Comparison of ENCODE assay signal across 17 cellular contexts in the genomic region with DNA sequence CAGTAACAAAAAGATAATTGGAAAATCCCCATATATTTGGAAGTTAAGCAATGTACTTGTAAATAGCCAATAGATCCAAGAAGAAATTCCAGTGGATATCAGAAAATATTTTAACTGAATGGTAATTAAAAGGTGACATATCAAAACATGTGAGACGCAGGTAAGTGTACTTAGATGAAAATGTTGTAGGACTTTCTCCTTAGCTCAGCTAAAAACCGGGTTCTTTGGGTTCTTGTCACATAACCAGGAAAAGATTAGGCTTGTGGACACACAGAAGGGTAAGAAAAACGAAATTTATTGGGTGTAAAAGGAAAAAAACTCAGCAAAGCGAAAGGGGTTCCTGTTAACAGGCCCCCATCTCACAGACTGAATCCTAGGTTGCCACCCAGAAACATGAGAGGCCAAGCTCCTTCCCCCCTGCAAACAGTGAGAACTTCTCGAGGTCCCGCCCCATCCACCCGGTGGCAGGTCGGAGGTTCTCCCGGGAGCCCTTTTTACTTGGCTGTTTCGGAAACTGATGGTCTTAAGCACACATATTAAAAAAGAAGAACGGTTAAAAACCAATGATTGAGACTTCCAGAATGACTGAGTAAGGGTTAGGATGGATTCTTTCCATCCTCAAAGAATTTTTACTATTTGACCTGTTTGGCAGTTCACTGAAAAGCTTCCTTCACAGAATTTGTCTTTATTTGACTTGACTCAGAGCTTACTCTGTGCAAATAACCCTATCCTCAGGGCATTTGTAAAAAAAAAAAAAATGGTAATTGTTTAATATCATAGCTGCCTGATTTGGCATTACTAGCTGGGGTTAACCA. TPM values are rescaled to one million over a fixed set of nuclear protein-coding genes. Genes with fewer than 3 reads are reported as not detected.
"Had no signal": no experiment of that assay in that cellular context is flagged by ENCODE, and none has a peak within 500 bp of the region (broad histone marks: within the 10 kb centered on the region; RNA-seq: fewer than 3 reads in every experiment).

No MANE protein-coding gene starts in this region.

- H3K27me3 ChIP-seq: spleen had no signal

- H3K4me3 Mint-ChIP-seq: activated naive CD8-positive, alpha-beta T cell treated with anti-CD3 and anti-CD28 coated beads, Interleukin-2, amount 10 ng/mL, durations not matched to agents 7 days and 5 days; activated T-cell treated with anti-CD3 and anti-CD28 coated beads, Interleukin-2, amount 50 U/mL, for 72 hours; dendritic cell treated with granulocyte-macrophage colony-stimulating factor and Interleukin-4, amounts not matched to agents 40 ng/mL and 50 ng/mL, for 4 days; effector memory CD8-positive, alpha-beta T cell; natural killer cell treated with Interleukin-12 subunit alpha and Interleukin-12 subunit beta and Interleukin-15 and Interleukin-18, amount 100 ng/mL, for 72 hours had no signal

- H3K36me3 Mint-ChIP-seq: natural killer cell treated with Interleukin-12 subunit alpha and Interleukin-12 subunit beta and Interleukin-15 and Interleukin-18, amount 100 ng/mL, for 72 hours had no signal

- H3K9me3 ChIP-seq: prostate gland, spleen had no signal

- H3K9me3 Mint-ChIP-seq: activated naive CD8-positive, alpha-beta T cell treated with anti-CD3 and anti-CD28 coated beads, Interleukin-2, amount 10 ng/mL, durations not matched to agents 7 days and 5 days; activated T-cell treated with anti-CD3 and anti-CD28 coated beads, Interleukin-2, amount 50 U/mL, for 72 hours; dendritic cell treated with granulocyte-macrophage colony-stimulating factor and Interleukin-4, amounts not matched to agents 40 ng/mL and 50 ng/mL, for 4 days; effector memory CD8-positive, alpha-beta T cell; natural killer cell treated with Interleukin-12 subunit alpha and Interleukin-12 subunit beta and Interleukin-15 and Interleukin-18, amount 100 ng/mL, for 72 hours had no signal

- H3K4me3 ChIP-seq: prostate gland, spleen had no signal

- H3K27ac Mint-ChIP-seq: activated naive CD8-positive, alpha-beta T cell treated with anti-CD3 and anti-CD28 coated beads, Interleukin-2, amount 10 ng/mL, durations not matched to agents 7 days and 5 days; activated T-cell treated with anti-CD3 and anti-CD28 coated beads, Interleukin-2, amount 50 U/mL, for 72 hours; dendritic cell treated with granulocyte-macrophage colony-stimulating factor and Interleukin-4, amounts not matched to agents 40 ng/mL and 50 ng/mL, for 4 days; effector memory CD8-positive, alpha-beta T cell; natural killer cell treated with Interleukin-12 subunit alpha and Interleukin-12 subunit beta and Interleukin-15 and Interleukin-18, amount 100 ng/mL, for 72 hours had no signal

- DNase-seq: activated CD4-positive, alpha-beta T cell treated with anti-CD3 and anti-CD28 coated beads, Interleukin-2, amount 50 U/mL, for 1 hour; activated naive CD8-positive, alpha-beta T cell treated with anti-CD3 and anti-CD28 coated beads, Interleukin-2, amount 10 ng/mL, durations not matched to agents 7 days and 5 days; activated T-cell treated with anti-CD3 and anti-CD28 coated beads, Interleukin-2, amount 50 U/mL, for 72 hours; caudate nucleus; effector memory CD8-positive, alpha-beta T cell; erythroblast; glutamatergic neuron; occipital lobe; spleen; stimulated activated CD4-positive, alpha-beta T cell treated with anti-CD3 and anti-CD28 coated beads, Interleukin-2, amount 100 ng/mL, for 24 hours; stimulated activated naive CD4-positive, alpha-beta T cell treated with Interleukin-2 at 50 U/mL for 16 hours; T-helper 2 cell had no signal

- H3K4me1 ChIP-seq: prostate gland, spleen had no signal

- H3K36me3 ChIP-seq: prostate gland, spleen had no signal

- H3K27ac ChIP-seq: prostate gland, spleen had no signal

- ATAC-seq: activated T-cell treated with anti-CD3 and anti-CD28 coated beads, Interleukin-2, amount 50 U/mL, for 72 hours; effector memory CD8-positive, alpha-beta T cell; natural killer cell treated with Interleukin-12 subunit alpha and Interleukin-12 subunit beta and Interleukin-15 and Interleukin-18, amount 100 ng/mL, for 72 hours; sciatic nerve had no signal

RNA-seq across cellular contexts. Expression of a gene that starts 3.1 kb away (rescaled TPM):
- total RNA-seq: activated naive CD8-positive, alpha-beta T cell treated with anti-CD3 and anti-CD28 coated beads, Interleukin-2, amount 10 ng/mL, durations not matched to agents 7 days and 5 days; astrocyte; natural killer cell treated with Interleukin-12 subunit alpha and Interleukin-12 subunit beta and Interleukin-15 and Interleukin-18, amount 100 ng/mL, for 72 hours; occipital lobe; sciatic nerve; spleen had no signal

RNA-seq across cellular contexts. Expression of a gene that starts 13.7 kb away (rescaled TPM):
- total RNA-seq: natural killer cell treated with Interleukin-12 subunit alpha and Interleukin-12 subunit beta and Interleukin-15 and Interleukin-18, amount 100 ng/mL, for 72 hours had no signal
